ENCODE assay signal across 30 cellular contexts in the genomic region with DNA sequence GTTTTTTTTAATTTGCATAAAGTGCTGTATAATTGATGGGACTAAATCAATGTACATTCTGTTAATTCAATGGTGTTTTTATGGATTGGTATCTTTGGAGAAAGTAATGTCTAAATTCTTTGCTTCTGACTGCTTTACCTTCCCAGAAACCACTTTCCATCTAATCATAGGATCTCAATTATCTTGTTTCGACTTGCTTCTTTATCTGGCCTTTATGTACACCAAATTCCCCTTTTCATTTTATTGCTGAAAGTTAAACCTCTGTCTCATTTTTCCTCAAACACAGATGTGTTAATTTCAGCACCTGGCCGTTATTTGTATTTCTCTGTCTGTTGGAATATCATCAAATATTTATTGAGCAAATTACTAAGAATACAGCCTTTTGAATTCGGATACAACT.
"Had no signal": no experiment of that assay in that cellular context is flagged by ENCODE, and none has a peak within 500 bp of the region (broad histone marks: within the 10 kb centered on the region; RNA-seq: fewer than 3 reads in every experiment).

No MANE protein-coding gene starts in this region.

- H3K36me3 ChIP-seq: brain microvascular endothelial cell, WERI-Rb-1 had no signal

- DNase-seq: activated CD4-positive, alpha-beta memory T cell treated with anti-CD3 and anti-CD28 coated beads, Interleukin-2, amount 10 ng/mL, durations not matched to agents 7 days and 5 days; activated CD4-positive, alpha-beta T cell treated with anti-CD3 and anti-CD28 coated beads for 1 hour; activated CD4-positive, alpha-beta T cell treated with anti-CD3 and anti-CD28 coated beads for 48 hours; activated CD4-positive, CD25-positive, alpha-beta regulatory T cell; activated CD8-positive, alpha-beta memory T cell treated with anti-CD3 and anti-CD28 coated beads for 24 hours; activated CD8-positive, alpha-beta memory T cell treated with anti-CD3 and anti-CD28 coated beads, Interleukin-2, amount 10 ng/mL, durations not matched to agents 7 days and 5 days; activated CD8-positive, alpha-beta memory T cell treated with anti-CD3 and anti-CD28 coated beads, Interleukin-2, amount 50 U/mL, for 48 hours; activated effector memory CD4-positive, alpha-beta T cell treated with Interleukin-2 at 50 U/mL for 16 hours; activated naive CD4-positive, alpha-beta T cell treated with anti-CD3 and anti-CD28 coated beads, Interleukin-2, amount 10 ng/mL, durations not matched to agents 7 days and 5 days; activated naive CD8-positive, alpha-beta T cell treated with anti-CD3 and anti-CD28 coated beads, Interleukin-2, amount 50 U/mL, for 24 hours; activated T-cell treated with anti-CD3 and anti-CD28 coated beads, Interleukin-2, amount 50 U/mL, for 48 hours; aorta; brain microvascular endothelial cell; Karpas-422; KBM-7; NCI-H1105; NCI-H1417 treated with DMSO at 0.1 percent for 48 hours; NCI-H1694 treated with DMSO at 0.1 percent for 48 hours; NCI-H2029 treated with DMSO at 0.1 percent for 48 hours; NCI-H2171 treated with DMSO at 0.1 percent for 48 hours; NCI-H345; NCI-H510A; NCI-H526; OCI-M1; Right ventricle myocardium superior; SW 1271; T-helper 1 cell; T-helper 2 cell; T-helper 9 cell; WERI-Rb-1 had no signal

- H3K27me3 ChIP-seq: brain microvascular endothelial cell had no signal

- ATAC-seq: activated CD8-positive, alpha-beta memory T cell treated with anti-CD3 and anti-CD28 coated beads, Interleukin-2, amount 10 ng/mL, durations not matched to agents 7 days and 5 days; activated naive CD8-positive, alpha-beta T cell treated with anti-CD3 and anti-CD28 coated beads, Interleukin-2, amount 50 U/mL, for 24 hours had no signal

- H3K27ac ChIP-seq: brain microvascular endothelial cell, WERI-Rb-1 had no signal
